Comparison of ENCODE assay signal across 14 cellular contexts in the genomic region with DNA sequence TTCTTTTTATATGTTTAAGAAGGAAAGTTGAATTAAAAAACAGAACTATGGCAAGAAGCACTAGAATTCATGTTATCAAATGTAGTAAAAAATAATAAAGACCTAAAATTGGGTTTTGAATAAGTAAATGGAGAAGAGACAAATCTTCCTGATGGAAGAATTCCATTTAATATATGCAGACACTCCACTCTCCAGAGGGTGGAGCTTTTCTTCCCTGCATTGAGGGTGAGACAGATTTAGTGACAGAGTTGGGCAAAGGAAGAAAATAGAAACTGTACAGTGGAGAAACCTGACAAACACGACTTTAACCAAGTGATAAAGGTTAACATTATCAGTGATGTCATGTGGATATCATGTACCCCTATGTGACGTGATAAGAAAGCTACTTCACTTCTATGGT.
A peak's percentile ranks its signal among the peaks of the same experiment; 100 is the strongest.
DNase-seq lines count a peak whose midpoint lies in the region; ATAC-seq, FAIRE-seq and TF ChIP-seq lines count a peak whose summit lies in the region.
"Had no signal": no experiment of that assay in that cellular context is flagged by ENCODE, and none has a peak within 500 bp of the region (broad histone marks: within the 10 kb centered on the region; RNA-seq: fewer than 3 reads in every experiment).

No MANE protein-coding gene starts in this region.

- H3K4me3 Mint-ChIP-seq in HFFc6 (no peak overlapping the region), immature natural killer cell (no peak overlapping the region)
- H3K4me3 Mint-ChIP-seq: memory B cell had no signal

- WGBS in mesenchymal stem cell: 92% methylated on average over 1 of the region's 2 CpGs

- no peak overlapping the region for H2AK5ac ChIP-seq in mesenchymal stem cell (ENCODE audit: low read length, severe bottlenecking)

- ATAC-seq in HG03457 (IDR thresholded peaks at IDR 0.05; ENCODE audit: unreplicated experiment): no peak
- ATAC-seq in GM21619 (IDR thresholded peaks at IDR 0.05; ENCODE audit: unreplicated experiment): no peak

- H3K23ac ChIP-seq in mesenchymal stem cell (ENCODE audit: low read length in 2 of 2): no peak overlapping the region

- DNase-seq in HFFc6 (no peak), bronchial epithelial cell (ENCODE audit: low read depth) (peak; percentile 3), mesenchymal stem cell (peak; percentile 7), immature natural killer cell (no peak)
- DNase-seq in stimulated activated CD4-positive, alpha-beta T cell treated with anti-CD3 and anti-CD28 coated beads, Interleukin-15, amount 100 ng/mL, for 24 hours: no peak
- DNase-seq: activated CD4-positive, alpha-beta T cell treated with anti-CD3 and anti-CD28 coated beads, Interleukin-2, amount 50 U/mL, for 4 hours; activated gamma-delta T cell treated with Interleukin-2 at 50 U/mL for 16 hours; NCI-H510A; retina had no signal

- H2BK15ac ChIP-seq in mesenchymal stem cell (ENCODE audit: low read depth, poor library complexity, severe bottlenecking): no peak overlapping the region

- no peak overlapping the region for H3K9ac ChIP-seq in mesenchymal stem cell (ENCODE audit: low read length)

- H3K14ac ChIP-seq in mesenchymal stem cell (ENCODE audit: low read length in 2 of 2): no peak overlapping the region

- H3K4me1 Mint-ChIP-seq in HFFc6 (ENCODE audit: low read depth) (no peaks in the 10 kb centered on the region; the same call in 1 of the 2 replicates), immature natural killer cell (no peaks in the 10 kb centered on the region)
- H3K4me1 Mint-ChIP-seq: memory B cell had no signal

- H3K79me1 ChIP-seq in mesenchymal stem cell (replicated peaks; ENCODE audit: low read length, poor library complexity, severe bottlenecking): no peaks in the 10 kb centered on the region

- no peaks in the 10 kb centered on the region for H3K4me1 ChIP-seq in mesenchymal stem cell (ENCODE audit: control insufficient read depth, insufficient read depth, low read depth, low read length)

- no peak for FAIRE-seq in bronchial epithelial cell (lab: Jason Lieb, UNC)
- FAIRE-seq: GM19239 had no signal

- no peak overlapping the region for H2BK5ac ChIP-seq in mesenchymal stem cell (ENCODE audit: low read depth, low read length, poor library complexity, severe bottlenecking)

- no peaks in the 10 kb centered on the region for H3K27me3 ChIP-seq in bronchial epithelial cell (ENCODE audit: control insufficient read depth, insufficient read depth, low read length)
- no peaks in the 10 kb centered on the region for H3K27me3 ChIP-seq in mesenchymal stem cell (ENCODE audit: control insufficient read depth in 1 of 2, insufficient read depth in 1 of 2, low read length in 2 of 2)

- no peak overlapping the region for H2AFZ ChIP-seq in mesenchymal stem cell (ENCODE audit: low read depth, low read length)

- H3K18ac ChIP-seq in mesenchymal stem cell (ENCODE audit: low read depth in 1 of 2, low read length in 2 of 2): no peak overlapping the region

- H3K9me3 Mint-ChIP-seq in HFFc6 (no peaks in the 10 kb centered on the region), immature natural killer cell (peaks cover 17 to 36% (median 27%) of the 10 kb centered on the region in 6 donors)

- H3K9me3 ChIP-seq in mesenchymal stem cell (ENCODE audit: control insufficient read depth, low read length): no peaks in the 10 kb centered on the region

- 0 out of 2 replicates have a peak, but pooled peaks cover 8% of the 10 kb centered on the region for H3K36me3 Mint-ChIP-seq in HFFc6 (ENCODE audit: low read depth)
- H3K36me3 Mint-ChIP-seq in immature natural killer cell: no peaks in the 10 kb centered on the region

- no peak overlapping the region for H3K4me2 ChIP-seq in mesenchymal stem cell (ENCODE audit: low read length, poor library complexity, severe bottlenecking)

- H3K27ac Mint-ChIP-seq in HFFc6: no peak overlapping the region
- no peak overlapping the region for H3K27ac Mint-ChIP-seq in immature natural killer cell
- H3K27ac Mint-ChIP-seq: memory B cell had no signal

- no peak overlapping the region for H2BK120ac ChIP-seq in mesenchymal stem cell (ENCODE audit: low read depth, low read length)

- no peak overlapping the region for H3K4me3 ChIP-seq in bronchial epithelial cell (ENCODE audit: low read depth, low read length)
- H3K4me3 ChIP-seq in mesenchymal stem cell (ENCODE audit: insufficient read depth in 1 of 2, low read depth in 1 of 2, low read length in 2 of 2): no peak overlapping the region

- H3K36me3 ChIP-seq in bronchial epithelial cell (ENCODE audit: control insufficient read depth, insufficient read depth, low read length) (no peaks in the 10 kb centered on the region), mesenchymal stem cell (ENCODE audit: control insufficient read depth in 1 of 2, insufficient read depth in 2 of 2, low read depth in 1 of 2, low read length in 2 of 2) (no peaks in the 10 kb centered on the region)

- H3K27ac ChIP-seq in C4-2B (no peak overlapping the region), mesenchymal stem cell (ENCODE audit: low read length, poor library complexity, severe bottlenecking) (no peak overlapping the region)

- TF ChIP-seq CTCF in C4-2B (conservative IDR thresholded peaks at IDR 0.05) (peak; percentile 38), HFFc6 (IDR thresholded peaks at IDR 0.05) (peak; percentile 58), bronchial epithelial cell (IDR thresholded peaks at IDR 0.05; ENCODE audit: insufficient read depth, low read length, severe bottlenecking) (peak; percentile 3)

- H3K4ac ChIP-seq in mesenchymal stem cell (ENCODE audit: low read depth in 1 of 2, low read length in 2 of 2): no peak overlapping the region

- H4K8ac ChIP-seq in mesenchymal stem cell (ENCODE audit: low read length): no peak overlapping the region

- H3K27me3 Mint-ChIP-seq in HFFc6 (ENCODE audit: insufficient read depth) (no peaks in the 10 kb centered on the region), immature natural killer cell (ENCODE audit: low read depth in 3 of 3) (no peaks in the 10 kb centered on the region)
- H3K27me3 Mint-ChIP-seq: memory B cell had no signal

- no peak overlapping the region for H2BK12ac ChIP-seq in mesenchymal stem cell (ENCODE audit: low read length in 2 of 2)

- H4K91ac ChIP-seq in mesenchymal stem cell (ENCODE audit: low read length): no peak overlapping the region

Comparison
In these comparisons a context has a peak if more than half of its experiments do, and no peak if none do; other contexts are left out.
1. CTCF ChIP-seq: peak in every context shown above with its lines; median percentile 58 in HFFc6; 38 in C4-2B; 3 in bronchial epithelial cell.
2. DNase-seq: peak in bronchial epithelial cell (single experiment) and mesenchymal stem cell (single experiment); none in HFFc6 (single experiment), stimulated activated CD4-positive, alpha-beta T cell treated with anti-CD3 and anti-CD28 coated beads, Interleukin-15, amount 100 ng/mL, for 24 hours (single experiment) and immature natural killer cell (0 of 3).